In the genomic region with DNA sequence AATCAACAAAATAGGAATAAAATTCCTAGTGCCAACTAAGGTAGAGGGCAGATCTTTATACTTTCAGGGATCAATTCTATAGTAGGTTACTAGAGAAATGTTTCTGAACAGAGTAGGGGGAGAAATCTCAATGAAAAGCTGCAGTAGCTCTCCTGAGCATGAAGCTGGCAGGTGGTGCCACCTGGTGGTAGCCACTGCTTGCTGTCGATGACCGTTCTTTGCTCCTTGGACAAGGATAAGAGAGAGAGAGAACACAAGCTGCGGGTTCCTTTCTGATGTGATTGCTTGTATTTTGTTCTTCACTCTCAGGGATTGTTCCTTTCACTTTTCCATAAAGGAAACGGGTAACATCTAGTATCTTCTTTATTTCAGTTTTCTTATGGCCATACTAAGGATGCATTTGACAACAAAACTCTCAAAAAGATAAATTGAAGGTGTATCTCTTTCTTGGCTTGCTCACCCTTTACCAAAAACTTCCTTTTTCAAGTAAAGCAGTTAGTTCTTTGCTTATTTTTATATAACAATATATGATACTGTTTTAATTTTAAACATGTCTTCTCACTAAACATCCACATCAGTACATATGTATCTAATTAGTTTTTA, we compare ENCODE assay signal across 1 cellular context.
TF ChIP-seq lines count a peak whose summit lies in the region.

No MANE protein-coding gene starts in this region.

TF ChIP-seq in HepG2, 621 proteins besides CTCF, POLR2A, EP300 and RAD21 (continued from another document):
- TF ChIP-seq XRCC5 (optimal IDR thresholded peaks at IDR 0.05; ENCODE audit: low read length) (peak; percentile 76), ZNF747 (CRISPR knock-in tag; IDR thresholded peaks at IDR 0.05; ENCODE audit: borderline replicate concordance) (no peak), ZSCAN9 (CRISPR knock-in tag; IDR thresholded peaks at IDR 0.05; ENCODE audit: borderline replicate concordance) (0 out of 2 replicates have a peak, but pooled peaks have one; percentile 39), ZNF543 (CRISPR knock-in tag; IDR thresholded peaks at IDR 0.05) (no peak), TBP (CRISPR knock-in tag; IDR thresholded peaks at IDR 0.05) (no peak), HOMEZ (CRISPR knock-in tag; IDR thresholded peaks at IDR 0.05; ENCODE audit: low read depth) (no peak), EZH2 (conservative IDR thresholded peaks at IDR 0.05; ENCODE audit: low read depth, low read length) (no peak), STAT5B (CRISPR knock-in tag; IDR thresholded peaks at IDR 0.05) (no peak), ZNF891 (CRISPR knock-in tag; IDR thresholded peaks at IDR 0.05) (no peak), TSC22D2 (CRISPR knock-in tag; IDR thresholded peaks at IDR 0.05; ENCODE audit: borderline replicate concordance) (0 out of 2 replicates have a peak, but pooled peaks have one; percentile 49), ZNF263 (CRISPR knock-in tag; IDR thresholded peaks at IDR 0.05) (no peak), KMT2B (CRISPR knock-in tag; IDR thresholded peaks at IDR 0.05) (no peak), FOXO1 (CRISPR knock-in tag; IDR thresholded peaks at IDR 0.05) (no peak), ARID2 (CRISPR knock-in tag; IDR thresholded peaks at IDR 0.05; ENCODE audit: borderline replicate concordance) (no peak), DBP (CRISPR knock-in tag; IDR thresholded peaks at IDR 0.05; ENCODE audit: not compliant biosample characterization) (no peak), IRF2 (CRISPR knock-in tag; IDR thresholded peaks at IDR 0.05) (peak; percentile 66; the same call in 1 of the 2 replicates), STAG1 (CRISPR knock-in tag; IDR thresholded peaks at IDR 0.05) (peak; percentile 99), PAF1 (CRISPR knock-in tag; IDR thresholded peaks at IDR 0.05) (no peak), ZNF230 (CRISPR knock-in tag; IDR thresholded peaks at IDR 0.05) (no peak), U2AF1 (optimal IDR thresholded peaks at IDR 0.05; ENCODE audit: low read depth, low read length) (no peak), KLF16 (CRISPR knock-in tag; IDR thresholded peaks at IDR 0.05) (peak in 1 of 2 experiments; percentile 61; a peak in 2 of 4 replicates), NFE2 (CRISPR knock-in tag; IDR thresholded peaks at IDR 0.05) (no peak), ZNF331 (CRISPR knock-in tag; IDR thresholded peaks at IDR 0.05) (0 out of 2 replicates have a peak, but pooled peaks have one; percentile 47), ZNF205 (CRISPR knock-in tag; IDR thresholded peaks at IDR 0.05) (no peak; the same call in 1 of the 2 replicates), MTF1 (CRISPR knock-in tag; IDR thresholded peaks at IDR 0.05) (no peak)
- TF ChIP-seq, protein P1, sequence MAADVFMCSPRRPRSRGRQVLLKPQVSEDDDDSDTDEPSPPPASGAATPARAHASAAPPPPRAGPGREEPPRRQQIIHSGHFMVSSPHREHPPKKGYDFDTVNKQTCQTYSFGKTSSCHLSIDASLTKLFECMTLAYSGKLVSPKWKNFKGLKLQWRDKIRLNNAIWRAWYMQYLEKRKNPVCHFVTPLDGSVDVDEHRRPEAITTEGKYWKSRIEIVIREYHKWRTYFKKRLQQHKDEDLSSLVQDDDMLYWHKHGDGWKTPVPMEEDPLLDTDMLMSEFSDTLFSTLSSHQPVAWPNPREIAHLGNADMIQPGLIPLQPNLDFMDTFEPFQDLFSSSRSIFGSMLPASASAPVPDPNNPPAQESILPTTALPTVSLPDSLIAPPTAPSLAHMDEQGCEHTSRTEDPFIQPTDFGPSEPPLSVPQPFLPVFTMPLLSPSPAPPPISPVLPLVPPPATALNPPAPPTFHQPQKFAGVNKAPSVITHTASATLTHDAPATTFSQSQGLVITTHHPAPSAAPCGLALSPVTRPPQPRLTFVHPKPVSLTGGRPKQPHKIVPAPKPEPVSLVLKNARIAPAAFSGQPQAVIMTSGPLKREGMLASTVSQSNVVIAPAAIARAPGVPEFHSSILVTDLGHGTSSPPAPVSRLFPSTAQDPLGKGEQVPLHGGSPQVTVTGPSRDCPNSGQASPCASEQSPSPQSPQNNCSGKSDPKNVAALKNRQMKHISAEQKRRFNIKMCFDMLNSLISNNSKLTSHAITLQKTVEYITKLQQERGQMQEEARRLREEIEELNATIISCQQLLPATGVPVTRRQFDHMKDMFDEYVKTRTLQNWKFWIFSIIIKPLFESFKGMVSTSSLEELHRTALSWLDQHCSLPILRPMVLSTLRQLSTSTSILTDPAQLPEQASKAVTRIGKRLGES (CRISPR knock-in tag; IDR thresholded peaks at IDR 0.05; ENCODE audit: borderline replicate concordance) = no peak
- TF ChIP-seq, protein P2, sequence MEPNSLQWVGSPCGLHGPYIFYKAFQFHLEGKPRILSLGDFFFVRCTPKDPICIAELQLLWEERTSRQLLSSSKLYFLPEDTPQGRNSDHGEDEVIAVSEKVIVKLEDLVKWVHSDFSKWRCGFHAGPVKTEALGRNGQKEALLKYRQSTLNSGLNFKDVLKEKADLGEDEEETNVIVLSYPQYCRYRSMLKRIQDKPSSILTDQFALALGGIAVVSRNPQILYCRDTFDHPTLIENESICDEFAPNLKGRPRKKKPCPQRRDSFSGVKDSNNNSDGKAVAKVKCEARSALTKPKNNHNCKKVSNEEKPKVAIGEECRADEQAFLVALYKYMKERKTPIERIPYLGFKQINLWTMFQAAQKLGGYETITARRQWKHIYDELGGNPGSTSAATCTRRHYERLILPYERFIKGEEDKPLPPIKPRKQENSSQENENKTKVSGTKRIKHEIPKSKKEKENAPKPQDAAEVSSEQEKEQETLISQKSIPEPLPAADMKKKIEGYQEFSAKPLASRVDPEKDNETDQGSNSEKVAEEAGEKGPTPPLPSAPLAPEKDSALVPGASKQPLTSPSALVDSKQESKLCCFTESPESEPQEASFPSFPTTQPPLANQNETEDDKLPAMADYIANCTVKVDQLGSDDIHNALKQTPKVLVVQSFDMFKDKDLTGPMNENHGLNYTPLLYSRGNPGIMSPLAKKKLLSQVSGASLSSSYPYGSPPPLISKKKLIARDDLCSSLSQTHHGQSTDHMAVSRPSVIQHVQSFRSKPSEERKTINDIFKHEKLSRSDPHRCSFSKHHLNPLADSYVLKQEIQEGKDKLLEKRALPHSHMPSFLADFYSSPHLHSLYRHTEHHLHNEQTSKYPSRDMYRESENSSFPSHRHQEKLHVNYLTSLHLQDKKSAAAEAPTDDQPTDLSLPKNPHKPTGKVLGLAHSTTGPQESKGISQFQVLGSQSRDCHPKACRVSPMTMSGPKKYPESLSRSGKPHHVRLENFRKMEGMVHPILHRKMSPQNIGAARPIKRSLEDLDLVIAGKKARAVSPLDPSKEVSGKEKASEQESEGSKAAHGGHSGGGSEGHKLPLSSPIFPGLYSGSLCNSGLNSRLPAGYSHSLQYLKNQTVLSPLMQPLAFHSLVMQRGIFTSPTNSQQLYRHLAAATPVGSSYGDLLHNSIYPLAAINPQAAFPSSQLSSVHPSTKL (CRISPR knock-in tag; IDR thresholded peaks at IDR 0.05) = peak; percentile 46; the same call in 1 of the 2 replicates
- TF ChIP-seq, protein P3, sequence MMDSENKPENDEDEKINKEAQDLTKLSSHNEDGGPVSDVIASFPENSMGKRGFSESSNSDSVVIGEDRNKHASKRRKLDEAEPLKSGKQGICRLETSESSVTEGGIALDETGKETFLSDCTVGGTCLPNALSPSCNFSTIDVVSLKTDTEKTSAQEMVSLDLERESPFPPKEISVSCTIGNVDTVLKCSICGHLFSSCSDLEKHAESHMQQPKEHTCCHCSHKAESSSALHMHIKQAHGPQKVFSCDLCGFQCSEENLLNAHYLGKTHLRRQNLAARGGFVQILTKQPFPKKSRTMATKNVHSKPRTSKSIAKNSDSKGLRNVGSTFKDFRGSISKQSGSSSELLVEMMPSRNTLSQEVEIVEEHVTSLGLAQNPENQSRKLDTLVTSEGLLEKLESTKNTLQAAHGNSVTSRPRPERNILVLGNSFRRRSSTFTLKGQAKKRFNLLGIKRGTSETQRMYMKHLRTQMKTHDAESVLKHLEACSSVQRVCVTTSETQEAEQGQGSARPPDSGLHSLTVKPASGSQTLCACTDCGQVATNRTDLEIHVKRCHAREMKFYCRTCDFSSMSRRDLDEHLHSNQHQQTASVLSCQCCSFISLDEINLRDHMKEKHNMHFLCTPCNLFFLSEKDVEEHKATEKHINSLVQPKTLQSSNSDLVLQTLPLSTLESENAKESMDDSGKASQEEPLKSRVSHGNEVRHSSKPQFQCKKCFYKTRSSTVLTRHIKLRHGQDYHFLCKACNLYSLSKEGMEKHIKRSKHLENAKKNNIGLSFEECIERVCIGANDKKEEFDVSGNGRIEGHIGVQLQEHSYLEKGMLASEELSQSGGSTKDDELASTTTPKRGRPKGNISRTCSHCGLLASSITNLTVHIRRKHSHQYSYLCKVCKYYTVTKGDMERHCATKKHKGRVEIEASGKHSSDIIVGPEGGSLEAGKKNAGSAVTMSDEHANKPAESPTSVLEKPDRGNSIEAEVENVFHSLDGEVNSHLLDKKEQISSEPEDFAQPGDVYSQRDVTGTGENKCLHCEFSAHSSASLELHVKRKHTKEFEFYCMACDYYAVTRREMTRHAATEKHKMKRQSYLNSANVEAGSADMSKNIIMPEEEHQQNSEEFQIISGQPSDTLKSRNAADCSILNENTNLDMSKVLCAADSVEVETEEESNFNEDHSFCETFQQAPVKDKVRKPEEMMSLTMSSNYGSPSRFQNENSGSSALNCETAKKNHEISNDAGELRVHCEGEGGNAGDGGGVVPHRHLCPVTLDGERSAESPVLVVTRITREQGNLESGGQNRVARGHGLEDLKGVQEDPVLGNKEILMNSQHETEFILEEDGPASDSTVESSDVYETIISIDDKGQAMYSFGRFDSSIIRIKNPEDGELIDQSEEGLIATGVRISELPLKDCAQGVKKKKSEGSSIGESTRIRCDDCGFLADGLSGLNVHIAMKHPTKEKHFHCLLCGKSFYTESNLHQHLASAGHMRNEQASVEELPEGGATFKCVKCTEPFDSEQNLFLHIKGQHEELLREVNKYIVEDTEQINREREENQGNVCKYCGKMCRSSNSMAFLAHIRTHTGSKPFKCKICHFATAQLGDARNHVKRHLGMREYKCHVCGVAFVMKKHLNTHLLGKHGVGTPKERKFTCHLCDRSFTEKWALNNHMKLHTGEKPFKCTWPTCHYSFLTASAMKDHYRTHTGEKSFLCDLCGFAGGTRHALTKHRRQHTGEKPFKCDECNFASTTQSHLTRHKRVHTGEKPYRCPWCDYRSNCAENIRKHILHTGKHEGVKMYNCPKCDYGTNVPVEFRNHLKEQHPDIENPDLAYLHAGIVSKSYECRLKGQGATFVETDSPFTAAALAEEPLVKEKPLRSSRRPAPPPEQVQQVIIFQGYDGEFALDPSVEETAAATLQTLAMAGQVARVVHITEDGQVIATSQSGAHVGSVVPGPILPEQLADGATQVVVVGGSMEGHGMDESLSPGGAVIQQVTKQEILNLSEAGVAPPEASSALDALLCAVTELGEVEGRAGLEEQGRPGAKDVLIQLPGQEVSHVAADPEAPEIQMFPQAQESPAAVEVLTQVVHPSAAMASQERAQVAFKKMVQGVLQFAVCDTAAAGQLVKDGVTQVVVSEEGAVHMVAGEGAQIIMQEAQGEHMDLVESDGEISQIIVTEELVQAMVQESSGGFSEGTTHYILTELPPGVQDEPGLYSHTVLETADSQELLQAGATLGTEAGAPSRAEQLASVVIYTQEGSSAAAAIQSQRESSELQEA (CRISPR knock-in tag; IDR thresholded peaks at IDR 0.05; ENCODE audit: not compliant biosample characterization) = no peak
- TF ChIP-seq, protein P4, sequence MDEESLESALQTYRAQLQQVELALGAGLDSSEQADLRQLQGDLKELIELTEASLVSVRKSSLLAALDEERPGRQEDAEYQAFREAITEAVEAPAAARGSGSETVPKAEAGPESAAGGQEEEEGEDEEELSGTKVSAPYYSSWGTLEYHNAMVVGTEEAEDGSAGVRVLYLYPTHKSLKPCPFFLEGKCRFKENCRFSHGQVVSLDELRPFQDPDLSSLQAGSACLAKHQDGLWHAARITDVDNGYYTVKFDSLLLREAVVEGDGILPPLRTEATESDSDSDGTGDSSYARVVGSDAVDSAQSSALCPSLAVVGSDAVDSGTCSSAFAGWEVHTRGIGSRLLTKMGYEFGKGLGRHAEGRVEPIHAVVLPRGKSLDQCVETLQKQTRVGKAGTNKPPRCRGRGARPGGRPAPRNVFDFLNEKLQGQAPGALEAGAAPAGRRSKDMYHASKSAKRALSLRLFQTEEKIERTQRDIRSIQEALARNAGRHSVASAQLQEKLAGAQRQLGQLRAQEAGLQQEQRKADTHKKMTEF (CRISPR knock-in tag; IDR thresholded peaks at IDR 0.05) = 0 out of 2 replicates have a peak, but pooled peaks have one; percentile 29
TF ChIP-seq in HepG2: peak in this region for 37.
